15 cellular contexts compared by ENCODE assay signal in genomic region chr2:191682148-191682547, GRCh38. TPM values are rescaled to one million over a fixed set of nuclear protein-coding genes. Genes with fewer than 3 reads are reported as not detected.
DNase-seq lines count a peak whose midpoint lies in the region; ATAC-seq and TF ChIP-seq lines count a peak whose summit lies in the region.
"Had no signal": no experiment of that assay in that cellular context is flagged by ENCODE, and none has a peak within 500 bp of the region (broad histone marks: within the 10 kb centered on the region; RNA-seq: fewer than 3 reads in every experiment).

No MANE protein-coding gene starts in this region.

- TF ChIP-seq CTCF in choroid plexus epithelial cell (conservative IDR thresholded peaks at IDR 0.05; ENCODE audit: low read depth, low read length) (no peak), osteoblast (IDR thresholded peaks at IDR 0.05; ENCODE audit: extremely low read depth, low read depth, low read length) (no peak)

- H2AFZ ChIP-seq in osteoblast (ENCODE audit: low read length): no peak overlapping the region

- H3K9me3 ChIP-seq in SJSA1 (replicated peaks) (no peaks in the 10 kb centered on the region), osteoblast (ENCODE audit: low read depth, low read length) (no peaks in the 10 kb centered on the region)
- H3K9me3 ChIP-seq: body of pancreas, sigmoid colon, upper lobe of right lung had no signal

- H4K20me1 ChIP-seq in osteoblast (ENCODE audit: insufficient read depth, low read length): peaks cover 4% of the 10 kb centered on the region

- peak; percentile 7 to 34 for ATAC-seq in activated CD4-positive, CD25-positive, alpha-beta regulatory T cell treated with anti-CD3 and anti-CD28 coated beads, Interleukin-2, amount 50 U/mL, for 24 hours
- ATAC-seq in GM18511 (IDR thresholded peaks at IDR 0.05; ENCODE audit: unreplicated experiment): no peak
- ATAC-seq: body of pancreas, upper lobe of right lung had no signal

- peak overlapping the region; percentile 52; the same call in 1 of the 2 replicates for H3K4me3 ChIP-seq in SJSA1
- peak overlapping the region; percentile 84 for H3K4me3 ChIP-seq in choroid plexus epithelial cell (ENCODE audit: low read depth, low read length)
- H3K4me3 ChIP-seq in osteoblast (ENCODE audit: insufficient read depth, low read length): peak overlapping the region; percentile 51
- H3K4me3 ChIP-seq: body of pancreas, sigmoid colon had no signal

- no peak for DNase-seq in activated CD4-positive, CD25-positive, alpha-beta regulatory T cell treated with anti-CD3 and anti-CD28 coated beads, Interleukin-2, amount 50 U/mL, for 72 hours
- DNase-seq in SJSA1 (ENCODE audit: low read depth in 1 of 2, low spot score in 2 of 2): no peak
- no peak for DNase-seq in choroid plexus epithelial cell (ENCODE audit: low read depth)
- peak; percentile 3 for DNase-seq in osteoblast (ENCODE audit: insufficient read length, low spot score, missing footprints)
- no peak for DNase-seq in Kasumi-1 (lab: John Stamatoyannopoulos, UW)
- DNase-seq in kidney glomerular epithelial cell (lab: John Stamatoyannopoulos, UW): no peak
- DNase-seq: activated CD8-positive, alpha-beta memory T cell treated with anti-CD3 and anti-CD28 coated beads for 24 hours; body of pancreas; DMS153; NCI-H2029 treated with DMSO at 0.1 percent for 48 hours; NK-92 treated with Interleukin-12 subunit alpha and Interleukin-12 subunit beta, amount 100 ng/mL, for 24 hours; sigmoid colon; upper lobe of right lung had no signal

- H3K79me2 ChIP-seq in osteoblast (ENCODE audit: insufficient read depth, low read length): peaks cover 46% of the 10 kb centered on the region

- H3K36me3 ChIP-seq in SJSA1 (peaks cover 84% of the 10 kb centered on the region), osteoblast (ENCODE audit: insufficient read depth, low read length) (peaks cover 50% of the 10 kb centered on the region)

- H3K27me3 ChIP-seq in SJSA1 (replicated peaks) (no peaks in the 10 kb centered on the region), osteoblast (ENCODE audit: insufficient read depth, low read length) (no peaks in the 10 kb centered on the region)
- H3K27me3 ChIP-seq: body of pancreas, sigmoid colon, upper lobe of right lung had no signal

- H3K4me1 ChIP-seq in SJSA1 (replicated peaks) (peaks cover 63% of the 10 kb centered on the region), osteoblast (ENCODE audit: insufficient read depth, low read length) (peaks cover 66% of the 10 kb centered on the region)

- H3K4me2 ChIP-seq in osteoblast (ENCODE audit: insufficient read depth, low read length): peak overlapping the region; percentile 94

- H3K27ac ChIP-seq in SJSA1 (peak overlapping the region; percentile 83; the same call in 1 of the 2 replicates), osteoblast (ENCODE audit: low read depth, low read length) (peak overlapping the region; percentile 92)
- H3K27ac ChIP-seq: body of pancreas, sigmoid colon, upper lobe of right lung had no signal

RNA-seq across cellular contexts. Expression of gene NABP1, which starts 4.2 kb away (rescaled TPM):
- 43.9 and 73.8 TPM in 2 replicates for total RNA-seq in SJSA1 (2014; rRNA removed; shearing (Covaris generic))
- total RNA-seq in osteoblast: 72.0 and 80.2 TPM in 2 replicates
